In the genomic region with DNA sequence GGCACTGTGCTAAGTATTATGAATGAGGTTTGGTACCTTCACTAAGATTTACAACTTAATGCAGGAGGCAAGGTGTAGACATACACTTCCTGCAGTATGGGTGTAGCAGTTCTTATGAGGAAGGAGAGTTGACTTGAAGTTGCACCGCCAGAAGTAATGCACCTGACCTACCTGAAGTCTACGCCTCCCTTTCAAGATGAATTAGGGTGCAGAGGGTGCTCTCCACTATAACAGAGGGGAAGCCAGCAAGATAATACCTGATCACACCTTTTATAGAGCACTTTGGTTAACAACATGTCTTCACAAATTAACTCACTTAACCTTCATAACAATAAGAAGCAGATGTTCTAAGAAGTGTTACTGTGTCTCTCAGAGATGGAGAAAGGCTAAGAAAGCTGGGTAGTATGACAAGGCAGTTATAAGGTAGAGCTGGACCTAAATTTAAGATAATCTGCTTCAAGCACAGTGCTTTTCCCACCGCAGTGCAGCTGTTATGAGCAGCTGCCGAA, we compare ENCODE assay signal across 8 cellular contexts. TPM values are rescaled to one million over a fixed set of nuclear protein-coding genes. Genes with fewer than 3 reads are reported as not detected.
DNase-seq lines count a peak whose midpoint lies in the region; ATAC-seq, FAIRE-seq and TF ChIP-seq lines count a peak whose summit lies in the region.

No MANE protein-coding gene starts in this region.

- H2BK15ac ChIP-seq in mesenchymal stem cell (ENCODE audit: low read depth, poor library complexity, severe bottlenecking): no peak overlapping the region

- 44% methylated on average over 4 of the region's 4 CpGs for WGBS in K562 (ENCODE audit: insufficient coverage, low coverage, missing lambda C conversion rate)
- 94% methylated on average over 2 of the region's 4 CpGs for WGBS in mesenchymal stem cell
- 42% methylated on average over 4 of the region's 4 CpGs for WGBS in urinary bladder

- H3K14ac ChIP-seq in mesenchymal stem cell (ENCODE audit: low read length in 2 of 2): no peak overlapping the region

- ATAC-seq in K562: no peak

- H3K9ac ChIP-seq in K562 (ENCODE audit: insufficient read depth in 1 of 2, low read depth in 2 of 2, low read length in 2 of 2) (peak overlapping the region; percentile 1 to 80; a peak in 3 of 4 replicates), mesenchymal stem cell (ENCODE audit: low read length) (peak overlapping the region; percentile 99)

- no peak for TF ChIP-seq EP300 in K562 (IDR thresholded peaks at IDR 0.05; ENCODE audit: low read length)

- no TSS peak for BruUV-seq in K562 (replicated peaks; lab: Mats Ljungman, UMichigan)

- peak overlapping the region; percentile 28 to 46 for H3K18ac ChIP-seq in mesenchymal stem cell (ENCODE audit: low read depth in 1 of 2, low read length in 2 of 2)

- H3K4me1 ChIP-seq in left ventricle myocardium inferior (peaks cover 47% of the 10 kb centered on the region), K562 (replicated peaks in 1 of 2; ENCODE audit: control insufficient read depth in 2 of 2, insufficient read depth in 2 of 2, low read length in 2 of 2) (peaks cover 11 to 13% of the 10 kb centered on the region in 2 experiments; a peak in 3 of 5 replicates), mesenchymal stem cell (ENCODE audit: control insufficient read depth, insufficient read depth, low read depth, low read length) (peaks cover 5% of the 10 kb centered on the region), urinary bladder (ENCODE audit: insufficient read depth) (peaks cover 1% of the 10 kb centered on the region)

- peak overlapping the region in 1 of 2 experiments; percentile 5 for H2BK12ac ChIP-seq in mesenchymal stem cell (ENCODE audit: low read length in 2 of 2)

- no peak overlapping the region for H4K91ac ChIP-seq in mesenchymal stem cell (ENCODE audit: low read length)

- no peaks in the 10 kb centered on the region for H3K36me3 ChIP-seq in left ventricle myocardium inferior
- peaks cover 10% of the 10 kb centered on the region for H3K36me3 ChIP-seq in K562 (ENCODE audit: control insufficient read depth, insufficient read depth, low read length)
- peaks cover 0 to 14% of the 10 kb centered on the region in 2 experiments for H3K36me3 ChIP-seq in mesenchymal stem cell (ENCODE audit: control insufficient read depth in 1 of 2, insufficient read depth in 2 of 2, low read depth in 1 of 2, low read length in 2 of 2)
- no peaks in the 10 kb centered on the region for H3K36me3 ChIP-seq in urinary bladder (ENCODE audit: insufficient read depth)

- DNase-seq in left ventricle myocardium inferior (no peak), cardiac septum (ENCODE audit: low spot score) (no peak), K562 (ENCODE audit: extremely low read depth in 1 of 4, low spot score in 3 of 4) (no peak), mesenchymal stem cell (no peak), NCI-H1436 treated with DMSO at 0.1 percent for 48 hours (lab: John Stamatoyannopoulos, UW) (no peak), kidney glomerular epithelial cell (lab: John Stamatoyannopoulos, UW) (no peak)
- DNase-seq in activated CD4-positive, alpha-beta T cell treated with anti-CD3 and anti-CD28 coated beads, Interleukin-2, amount 50 U/mL, for 1 hour: no peak

- in situ Hi-C loops in K562 (cut with MboI): no loop called here

- H3K4me2 ChIP-seq in K562 (ENCODE audit: insufficient read depth, low read length) (peak overlapping the region; percentile 94), mesenchymal stem cell (ENCODE audit: low read length, poor library complexity, severe bottlenecking) (peak overlapping the region; percentile 55)

- H3K79me1 ChIP-seq in mesenchymal stem cell (replicated peaks; ENCODE audit: low read length, poor library complexity, severe bottlenecking): no peaks in the 10 kb centered on the region

- peak overlapping the region in 1 of 2 experiments; percentile 24 for H3K4ac ChIP-seq in mesenchymal stem cell (ENCODE audit: low read depth in 1 of 2, low read length in 2 of 2)

- H2BK5ac ChIP-seq in mesenchymal stem cell (ENCODE audit: low read depth, low read length, poor library complexity, severe bottlenecking): no peak overlapping the region

- H2BK120ac ChIP-seq in mesenchymal stem cell (ENCODE audit: low read depth, low read length): no peak overlapping the region

- peaks cover 45% of the 10 kb centered on the region for H3K79me2 ChIP-seq in K562 (ENCODE audit: control insufficient read depth, insufficient read depth, low read length)

- no peak overlapping the region for H2AK5ac ChIP-seq in mesenchymal stem cell (ENCODE audit: low read length, severe bottlenecking)

- CTCF ChIA-PET in K562 (lab: Yijun Ruan, JAX; ENCODE audit: low intra/inter-chr PET ratio): no interaction called here

- no peaks in the 10 kb centered on the region for H3K9me1 ChIP-seq in K562 (ENCODE audit: control insufficient read depth, insufficient read depth, low read length)

- peak overlapping the region; percentile 88 for H4K8ac ChIP-seq in mesenchymal stem cell (ENCODE audit: low read length)

- peaks cover 2% of the 10 kb centered on the region; the same call in 1 of the 2 replicates for H4K20me1 ChIP-seq in K562 (replicated peaks; ENCODE audit: control insufficient read depth, insufficient read depth, low read length)

- no peak for TF ChIP-seq RAD21 in K562 (CRISPR knock-in tag; conservative IDR thresholded peaks at IDR 0.05 in 1 of 2, IDR thresholded peaks at IDR 0.05 in 1 of 2)

- intact Hi-C loops in left ventricle myocardium inferior (cut with micrococcal nuclease): no loop called here
- intact Hi-C loops in cardiac septum (cut with DNase I): loop anchor here (5.0 kb wide), 1 partner anchor 261 kb away; a partner anchor contains a TSS
- intact Hi-C loops in K562 (cut with micrococcal nuclease): loop anchor here (2.0 kb wide), 1 partner anchor 23 kb away; no protein-coding TSS in a partner anchor

- H3K4me3 ChIP-seq in left ventricle myocardium inferior (peak overlapping the region; percentile 89), K562 (peak overlapping the region; percentile 80), mesenchymal stem cell (ENCODE audit: insufficient read depth in 1 of 2, low read depth in 1 of 2, low read length in 2 of 2) (peak overlapping the region in 1 of 2 experiments; percentile 95), urinary bladder (ENCODE audit: low read depth, low read length) (no peak overlapping the region)

- FAIRE-seq in K562 (lab: Jason Lieb, UNC): no peak

- TF ChIP-seq POLR2A in K562 (conservative IDR thresholded peaks at IDR 0.05): no peak

- no peak overlapping the region for H3K23ac ChIP-seq in mesenchymal stem cell (ENCODE audit: low read length in 2 of 2)

- TF ChIP-seq CTCF in left ventricle myocardium inferior (IDR thresholded peaks at IDR 0.05; ENCODE audit: borderline replicate concordance) (no peak), K562 (IDR thresholded peaks at IDR 0.05 in 2 of 3, conservative IDR thresholded peaks at IDR 0.05 in 1 of 3; ENCODE audit: insufficient read depth in 2 of 3, low read depth in 1 of 3, low read length in 3 of 3) (no peak)

- H2AFZ ChIP-seq in K562 (ENCODE audit: low read depth, low read length) (peak overlapping the region; percentile 97), mesenchymal stem cell (ENCODE audit: low read depth, low read length) (peak overlapping the region; percentile 76)

- H3K27me3 ChIP-seq in left ventricle myocardium inferior (ENCODE audit: low read depth) (no peaks in the 10 kb centered on the region), K562 (ENCODE audit: control insufficient read depth in 2 of 2, insufficient read depth in 2 of 2, low read length in 2 of 2) (no peaks in the 10 kb centered on the region), mesenchymal stem cell (ENCODE audit: control insufficient read depth in 1 of 2, insufficient read depth in 1 of 2, low read length in 2 of 2) (peaks cover 7 to 12% of the 10 kb centered on the region in 2 experiments)

- H3K27ac ChIP-seq in left ventricle myocardium inferior (replicated peaks) (peak overlapping the region; percentile 91), K562 (ENCODE audit: extremely low read depth, low read depth, low read length) (peak overlapping the region; percentile 78), mesenchymal stem cell (ENCODE audit: low read length, poor library complexity, severe bottlenecking) (peak overlapping the region; percentile 62), urinary bladder (ENCODE audit: low read depth) (peak overlapping the region; percentile 68)

- POLR2A ChIA-PET in K562 (lab: Yijun Ruan, JAX): interaction anchor here (0.5 to 2.8 kb wide), 6 partner anchors 10 to 1238 kb away, joined by 3 to 10 read pairs (median 5); no protein-coding TSS in a partner anchor

- H3K9me3 ChIP-seq in left ventricle myocardium inferior (replicated peaks) (no peaks in the 10 kb centered on the region), K562 (replicated peaks; ENCODE audit: control insufficient read depth, insufficient read depth, low read depth, low read length) (no peaks in the 10 kb centered on the region), mesenchymal stem cell (ENCODE audit: control insufficient read depth, low read length) (no peaks in the 10 kb centered on the region)

RNA-seq across cellular contexts. Expression of a gene that starts 0.6 kb away (rescaled TPM):
- total RNA-seq in left ventricle myocardium inferior: 145 TPM
- total RNA-seq in cardiac septum: 113 TPM
- total RNA-seq in K562 (2011; cell fraction: chromatin; rRNA removed; ENCODE audit: low replicate concordance): 28.2 and 92.9 TPM in 2 replicates
- 12.0 and 14.6 TPM in 2 replicates for total RNA-seq in K562 (2011; cell fraction: nucleolus; rRNA removed)
- 50.4 and 96.9 TPM in 2 replicates for total RNA-seq in K562 (2011; cell fraction: nucleoplasm; rRNA removed)
- total RNA-seq in K562 (2014; rRNA removed): 10.5 and 11.2 TPM in 2 replicates
- total RNA-seq in K562 (2014; rRNA removed; fragmentation: Illumina TruSeq; extraction: Trizol): 35.9 and 42.1 TPM in 2 replicates
- total RNA-seq in K562 (2015; rRNA removed; fragmentation: Illumina TruSeq; extraction: Trizol): 23.5 and 30.0 TPM in 2 replicates
- total RNA-seq in K562 (2021): 32.5 and 37.4 TPM in 2 replicates
- polyA plus RNA-seq in K562 (2011; rRNA removed): 29.5 and 41.0 TPM in 2 replicates
- polyA plus RNA-seq in K562 (2011; cell fraction: cytosol; rRNA removed): 4.5 and 9.8 TPM in 2 replicates
- 14.9 and 40.7 TPM in 2 replicates for polyA plus RNA-seq in K562 (2011; cell fraction: nucleus; rRNA removed)
- polyA plus RNA-seq in K562 (2012): 23.9 and 29.4 TPM in 2 replicates
- polyA plus RNA-seq in K562 (2014; fragmentation: Illumina TruSeq; extraction: Trizol): 19.6 and 21.4 TPM in 2 replicates
- polyA plus RNA-seq in K562 (2014; fragmentation: Nextera tagmentation; extraction: Ambion mirVana): 10 to 100 TPM; 38.6 to 46.3 TPM
- polyA plus RNA-seq in K562 (2014; rRNA removed): 21.8 and 22.7 TPM in 2 replicates
- 27.8 and 27.9 TPM in 2 replicates for polyA minus RNA-seq in K562 (2011; rRNA and poly(A)+ RNA removed)
- 6.9 and 13.0 TPM in 2 replicates for polyA minus RNA-seq in K562 (2011; cell fraction: cytosol; rRNA and poly(A)+ RNA removed)
- polyA minus RNA-seq in K562 (2011; cell fraction: nucleus; rRNA and poly(A)+ RNA removed): 19.4 and 34.5 TPM in 2 replicates
- 76.5 TPM for polyA plus RNA-seq in mesenchymal stem cell (2013, experiment 1 of 2)
- 74.8 TPM for polyA plus RNA-seq in mesenchymal stem cell (2013, experiment 2 of 2)
- 72.4 TPM for total RNA-seq in urinary bladder
- polyA plus RNA-seq in urinary bladder: 43.0 TPM
